Comparison of ENCODE assay signal across 23 cellular contexts in the genomic region with DNA sequence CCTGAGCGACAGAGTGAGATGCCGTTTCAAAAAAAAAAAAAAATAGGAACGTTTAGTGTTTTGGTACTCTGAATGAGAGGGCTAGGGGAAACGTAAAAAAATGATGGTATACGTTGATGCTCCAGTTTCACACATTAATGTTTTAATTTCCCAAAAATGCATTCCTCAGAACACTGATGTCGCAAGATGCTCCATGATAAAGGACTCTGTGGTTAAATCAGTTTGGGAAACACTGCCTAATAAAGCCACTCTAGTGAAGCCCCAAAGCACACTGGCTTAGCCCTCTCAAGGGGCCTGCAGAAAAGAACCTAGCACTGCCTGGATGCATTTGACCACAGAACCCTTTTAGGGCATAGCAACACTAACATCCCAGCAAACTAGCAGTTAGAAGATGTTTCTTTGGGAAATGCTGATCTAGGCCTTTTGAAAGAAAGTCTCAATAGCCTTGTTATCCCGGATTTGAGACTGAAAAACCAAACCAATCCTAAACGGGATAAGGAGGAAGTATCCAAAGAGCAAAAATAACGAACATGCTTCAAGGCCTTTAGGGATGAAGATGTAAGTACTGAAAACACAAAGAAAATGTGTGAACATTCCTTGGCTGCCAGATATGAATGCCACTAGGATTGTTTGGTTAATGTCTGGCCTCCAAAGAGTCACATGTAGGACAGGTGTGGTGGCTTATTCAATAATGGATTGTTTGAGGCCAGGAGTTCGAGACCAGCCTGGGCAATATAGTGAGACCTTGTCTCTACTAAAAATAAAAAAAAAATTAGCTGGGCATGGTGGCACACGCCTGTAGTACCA. TPM values are rescaled to one million over a fixed set of nuclear protein-coding genes. Genes with fewer than 3 reads are reported as not detected.
A peak's percentile ranks its signal among the peaks of the same experiment; 100 is the strongest.
DNase-seq lines count a peak whose midpoint lies in the region; TF ChIP-seq lines count a peak whose summit lies in the region.
"Had no signal": no experiment of that assay in that cellular context is flagged by ENCODE, and none has a peak within 500 bp of the region (broad histone marks: within the 10 kb centered on the region; RNA-seq: fewer than 3 reads in every experiment).

No MANE protein-coding gene starts in this region.

- H3K27me3 ChIP-seq in adrenal gland (no peaks in the 10 kb centered on the region), MG63 (no peaks in the 10 kb centered on the region)

- intact Hi-C loops in adrenal gland (cut with DNase I) = loop anchor here in 1 of 2 donors (10.0 kb wide), 1 partner anchor 99 kb away; no protein-coding TSS in a partner anchor

- H3K4me1 ChIP-seq in adrenal gland (replicated peaks in 1 of 2) = peaks cover 41 to 64% of the 10 kb centered on the region in 2 donors

- 73 to 80% (median 76%) methylated on average over 11 of the region's 11 CpGs for WGBS in adrenal gland, 4 donors

- no peak overlapping the region for H3K4me3 ChIP-seq in AG10803 (ENCODE audit: low read length)
- H3K4me3 ChIP-seq in adrenal gland = no peak overlapping the region
- H3K4me3 ChIP-seq in fibroblast of villous mesenchyme (ENCODE audit: low read depth, low read length) = no peak overlapping the region
- no peak overlapping the region for H3K4me3 ChIP-seq in MG63

- H3K27ac ChIP-seq in adrenal gland = peak overlapping the region in 3 of 5 donors; percentile 0 to 22 (median 17)
- H3K27ac ChIP-seq: C4-2B, HL-60 had no signal

- no peaks in the 10 kb centered on the region for H3K36me3 ChIP-seq in adrenal gland (replicated peaks in 1 of 2)
- no peaks in the 10 kb centered on the region; the same call in 1 of the 2 replicates for H3K36me3 ChIP-seq in MG63

- DNase-seq in AG10803 (ENCODE audit: low read depth) (peak; percentile 69), GM03348 (ENCODE audit: low spot score) (peak; percentile 54), adrenal gland (no peak), fibroblast of villous mesenchyme (ENCODE audit: low read depth) (peak; percentile 72), MG63 (no peak), T-helper 9 cell (no peak), DMS153 (lab: John Stamatoyannopoulos, UW) (no peak), 8988T (no peak)
- DNase-seq: CD8-positive, alpha-beta memory T cell; DMS53; H9; Kasumi-1; MM.1S; NCI-H1105; NCI-H146; NCI-H2029; NCI-H226; NCI-H510A treated with DMSO at 0.1 percent for 48 hours; NCI-H748 treated with DMSO at 0.1 percent for 48 hours; SIG-M5; SK-N-SH had no signal

- no peak for TF ChIP-seq POLR2A in adrenal gland (IDR thresholded peaks at IDR 0.05)

- H3K9me3 ChIP-seq in adrenal gland (replicated peaks in 1 of 3) = no peaks in the 10 kb centered on the region
- no peaks in the 10 kb centered on the region for H3K9me3 ChIP-seq in MG63
- H3K9me3 ChIP-seq: SK-N-SH had no signal

- TF ChIP-seq CTCF in AG10803 (conservative IDR thresholded peaks at IDR 0.05; ENCODE audit: low read length) (no peak), adrenal gland (IDR thresholded peaks at IDR 0.05) (no peak), fibroblast of villous mesenchyme (IDR thresholded peaks at IDR 0.05; ENCODE audit: insufficient read depth, low read depth, low read length) (no peak)

RNA-seq across cellular contexts. Expression of gene DLG5, which starts 11.1 kb away (rescaled TPM):
- total RNA-seq in adrenal gland = 100 to 1,000 TPM in 6 of 8 donors, 10 to 100 TPM in 2; 81.8 to 175 (median 125) TPM
- polyA plus RNA-seq in adrenal gland = 10 to 100 TPM; 39.6 to 94.4 (median 88.6) TPM
- total RNA-seq in fibroblast of villous mesenchyme = 33.5 and 39.7 TPM in 2 replicates
- total RNA-seq in MG63 (2014; rRNA removed; shearing (Covaris generic); ENCODE audit: low replicate concordance) = 22.6 and 33.8 TPM in 2 replicates

Comparison
In these comparisons a context has a peak if more than half of its experiments do, and no peak if none do; other contexts are left out.
1. DNase-seq: peak in AG10803 (single experiment), GM03348 (single experiment) and fibroblast of villous mesenchyme (single experiment); none in adrenal gland (0 of 7), MG63 (single experiment), T-helper 9 cell (single experiment), DMS153 (single experiment) and 8988T (single experiment).